ENCODE assay signal across 7 cellular contexts in genomic region chr6:79421707-79422484, GRCh38.
DNase-seq lines count a peak whose midpoint lies in the region; ATAC-seq and TF ChIP-seq lines count a peak whose summit lies in the region.

No MANE protein-coding gene starts in this region.

- H3K4me3 ChIP-seq in fibroblast of mammary gland (ENCODE audit: control insufficient read depth, low read depth, low read length): no peak overlapping the region

- DNase-seq in NCI-H69 (lab: John Stamatoyannopoulos, UW) (peak; percentile 97), fibroblast of mammary gland (ENCODE audit: low read depth) (peak; percentile 97), substantia nigra (lab: John Stamatoyannopoulos, UW) (peak in 10 of 49 donors; percentile 2 to 57 (median 18)), retina (no peak)
- DNase-seq in stimulated activated naive CD4-positive, alpha-beta T cell (lab: John Stamatoyannopoulos, UW): no peak

- peak; percentile 81 for ATAC-seq in GM19023 (IDR thresholded peaks at IDR 0.05; ENCODE audit: unreplicated experiment)
- ATAC-seq in HG03196 (IDR thresholded peaks at IDR 0.05; ENCODE audit: unreplicated experiment): peak; percentile 53

- H3K27ac ChIP-seq in substantia nigra (ENCODE audit: low read depth, low read length, poor library complexity, severe bottlenecking): peak overlapping the region; percentile 48

- TF ChIP-seq CTCF in fibroblast of mammary gland (conservative IDR thresholded peaks at IDR 0.05; ENCODE audit: control insufficient read depth, insufficient read depth, low read depth, low read length): no peak

Comparison
In these comparisons a context has a peak if more than half of its experiments do, and no peak if none do; other contexts are left out.
1. DNase-seq: peak in NCI-H69 (single experiment) and fibroblast of mammary gland (single experiment); none in stimulated activated naive CD4-positive, alpha-beta T cell (0 of 6) and retina (single experiment).